24 cellular contexts compared by ENCODE assay signal in the genomic region with DNA sequence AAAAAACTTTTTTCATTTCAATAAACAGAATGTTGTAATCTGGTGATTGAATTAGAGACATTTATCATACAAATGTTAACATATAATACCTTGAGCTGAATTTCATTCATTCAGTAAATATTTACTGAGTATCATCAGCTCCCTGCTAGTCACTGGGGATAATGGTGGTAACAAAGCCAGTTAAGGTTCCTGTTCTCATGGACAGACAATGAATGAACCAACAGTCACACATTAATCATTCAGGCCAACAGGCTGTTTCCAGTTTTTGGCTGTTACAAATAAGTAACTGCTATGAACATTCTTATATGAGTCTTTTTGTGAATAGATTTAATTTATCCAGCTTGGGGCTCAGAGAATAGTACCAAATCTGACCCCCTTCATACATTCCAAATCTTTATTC. TPM values are rescaled to one million over a fixed set of nuclear protein-coding genes. Genes with fewer than 3 reads are reported as not detected.
DNase-seq lines count a peak whose midpoint lies in the region; FAIRE-seq and TF ChIP-seq lines count a peak whose summit lies in the region.
"Had no signal": no experiment of that assay in that cellular context is flagged by ENCODE, and none has a peak within 500 bp of the region (broad histone marks: within the 10 kb centered on the region; RNA-seq: fewer than 3 reads in every experiment).

No MANE protein-coding gene starts in this region.

- intact Hi-C loops in tibial artery (cut with DNase I; ENCODE audit: low total_unique reads): loop anchor here (10.0 kb wide), 1 partner anchor 80 kb away; no protein-coding TSS in a partner anchor

- no peak overlapping the region for H3K4me2 ChIP-seq in keratinocyte (ENCODE audit: control insufficient read depth, extremely low read depth, insufficient read depth, low read depth, low read length)
- H3K4me2 ChIP-seq: KMS-11 had no signal

- H3K79me2 ChIP-seq in keratinocyte (ENCODE audit: control insufficient read depth, insufficient read depth, low read length): peaks cover 7% of the 10 kb centered on the region

- DNase-seq in DMS53 (lab: John Stamatoyannopoulos, UW) (peak; percentile 37), LHCN-M2 (ENCODE audit: low read depth) (peak; percentile 56), dedifferentiated amniotic fluid mesenchymal stem cell (ENCODE audit: extremely low spot score) (peak; percentile 3), keratinocyte (ENCODE audit: low read depth, low spot score) (no peak), iPS-NIHi7 (ENCODE audit: extremely low spot score) (no peak), tibial artery (no peak), T1000 (lab: John Stamatoyannopoulos, UW) (no peak), glomerular visceral epithelial cell (ENCODE audit: extremely low spot score) (no peak)
- DNase-seq: activated CD8-positive, alpha-beta T cell treated with anti-CD3 and anti-CD28 coated beads for 36 hours; activated naive CD8-positive, alpha-beta T cell treated with anti-CD3 and anti-CD28 coated beads, Interleukin-2, amount 10 ng/mL, durations not matched to agents 7 days and 5 days; C1 segment of cervical spinal cord; Caco-2; caudate nucleus; glutamatergic neuron; mesenchymal stem cell; NCI-H1694 treated with DMSO at 0.1 percent for 48 hours; NCI-H226; NCI-H774; Right ventricle myocardium superior; stimulated activated CD4-positive, alpha-beta T cell treated with anti-CD3 and anti-CD28 coated beads, Interleukin-4, amount 100 ng/mL, for 4 hours; T-helper 2 cell had no signal

- H2AFZ ChIP-seq in keratinocyte (ENCODE audit: control insufficient read depth, low read length): no peak overlapping the region

- H3K36me3 ChIP-seq in keratinocyte (ENCODE audit: control insufficient read depth in 2 of 2, extremely low read depth in 1 of 2, insufficient read depth in 2 of 2, low read length in 2 of 2) (no peaks in the 10 kb centered on the region), tibial artery (peaks cover 2 to 5% (median 5%) of the 10 kb centered on the region in 3 donors)
- H3K36me3 ChIP-seq: suprapubic skin had no signal

- no peak overlapping the region for H3K4me3 ChIP-seq in keratinocyte (ENCODE audit: control insufficient read depth in 2 of 3, extremely low read depth in 1 of 3, insufficient read depth in 2 of 3, low read depth in 1 of 3, low read length in 3 of 3)
- no peak overlapping the region for H3K4me3 ChIP-seq in tibial artery
- H3K4me3 ChIP-seq: ascending aorta, suprapubic skin had no signal

- H3K27ac ChIP-seq in keratinocyte (ENCODE audit: control insufficient read depth, insufficient read depth, low read length): peak overlapping the region; percentile 16
- no peak overlapping the region for H3K27ac ChIP-seq in tibial artery
- H3K27ac ChIP-seq: ascending aorta, KMS-11, suprapubic skin had no signal

- no peaks in the 10 kb centered on the region for H3K9me1 ChIP-seq in keratinocyte (ENCODE audit: control insufficient read depth, extremely low read depth, insufficient read depth, low read length)

- dilution Hi-C loops in keratinocyte (cut with MboI; ENCODE audit: extremely low pct_ligation_motif_present, low sequenced_read_pairs): no loop called here

- H3K9ac ChIP-seq in keratinocyte (ENCODE audit: control insufficient read depth, extremely low read depth, insufficient read depth, low read length): no peak overlapping the region
- H3K9ac ChIP-seq: KMS-11 had no signal

- FAIRE-seq in keratinocyte (lab: Jason Lieb, UNC): peak; percentile 75

- H3K27me3 ChIP-seq in keratinocyte (ENCODE audit: control insufficient read depth, extremely low read depth, insufficient read depth, low read length) (no peaks in the 10 kb centered on the region), tibial artery (no peaks in the 10 kb centered on the region)
- H3K27me3 ChIP-seq: ascending aorta, suprapubic skin had no signal

- no peak for TF ChIP-seq CTCF in keratinocyte (optimal IDR thresholded peaks at IDR 0.05 in 1 of 3, IDR thresholded peaks at IDR 0.05 in 1 of 3, conservative IDR thresholded peaks at IDR 0.05 in 1 of 3; ENCODE audit: extremely low read depth in 1 of 3, insufficient read depth in 2 of 3, low read length in 3 of 3)
- TF ChIP-seq CTCF in tibial artery (IDR thresholded peaks at IDR 0.05): no peak

- H3K9me3 ChIP-seq in keratinocyte (ENCODE audit: control insufficient read depth, low read depth, low read length): no peaks in the 10 kb centered on the region
- H3K9me3 ChIP-seq in tibial artery: no peaks in the 10 kb centered on the region
- H3K9me3 ChIP-seq: ascending aorta, Caco-2, suprapubic skin had no signal

- H4K20me1 ChIP-seq in keratinocyte (ENCODE audit: control insufficient read depth, extremely low read depth, insufficient read depth, low read length): no peaks in the 10 kb centered on the region

- peaks cover 20% of the 10 kb centered on the region for H3K4me1 ChIP-seq in keratinocyte (ENCODE audit: control insufficient read depth, extremely low read depth, insufficient read depth, low read length)
- no peaks in the 10 kb centered on the region for H3K4me1 ChIP-seq in tibial artery
- H3K4me1 ChIP-seq: ascending aorta, Caco-2, suprapubic skin had no signal

RNA-seq across cellular contexts. Expression of gene EXD2, which starts 13.5 kb away (rescaled TPM):
- total RNA-seq in LHCN-M2 (2014; rRNA removed): 12.7 and 14.5 TPM in 2 replicates
- 10.2 TPM for polyA plus RNA-seq in LHCN-M2 (2012)
- polyA plus RNA-seq in keratinocyte: 19.9 to 23.9 TPM (median 22.7 TPM) in 3 replicates
- 8.0 TPM for polyA plus RNA-seq in keratinocyte (2011; ENCODE audit: low read depth)
- polyA plus RNA-seq in keratinocyte (2011; cell fraction: cytosol; rRNA removed): 10.0 and 17.4 TPM in 2 replicates
- polyA plus RNA-seq in keratinocyte (2011; cell fraction: nucleus; rRNA removed): 50.0 and 60.7 TPM in 2 replicates
- 9.0 and 15.5 TPM in 2 replicates for polyA plus RNA-seq in keratinocyte (2012; ENCODE audit: low replicate concordance)
- 10.9 to 36.2 TPM (median 26.2 TPM) in 3 replicates for polyA minus RNA-seq in keratinocyte
- polyA minus RNA-seq in keratinocyte (2011; cell fraction: cytosol; rRNA and poly(A)+ RNA removed): 10.2 TPM
- polyA minus RNA-seq in keratinocyte (2011; cell fraction: nucleus; rRNA and poly(A)+ RNA removed): 37.6 and 51.3 TPM in 2 replicates

RNA-seq across cellular contexts. Expression of gene DCAF5, which starts 51.8 kb away (rescaled TPM):
- 12.9 and 19.6 TPM in 2 replicates for total RNA-seq in LHCN-M2 (2014; rRNA removed)
- 15.3 TPM for polyA plus RNA-seq in LHCN-M2 (2012)
- 29.5 to 41.3 TPM (median 34.7 TPM) in 3 replicates for polyA plus RNA-seq in keratinocyte
- polyA plus RNA-seq in keratinocyte (2011; ENCODE audit: low read depth): 20.0 TPM
- 36.9 and 39.1 TPM in 2 replicates for polyA plus RNA-seq in keratinocyte (2011; cell fraction: cytosol; rRNA removed)
- polyA plus RNA-seq in keratinocyte (2011; cell fraction: nucleus; rRNA removed): 83.8 and 100 TPM in 2 replicates
- 21.7 and 24.6 TPM in 2 replicates for polyA plus RNA-seq in keratinocyte (2012; ENCODE audit: low replicate concordance)
- 33.1 to 68.2 TPM (median 45.4 TPM) in 3 replicates for polyA minus RNA-seq in keratinocyte
- polyA minus RNA-seq in keratinocyte (2011; cell fraction: cytosol; rRNA and poly(A)+ RNA removed): 16.5 TPM
- 30.4 and 56.1 TPM in 2 replicates for polyA minus RNA-seq in keratinocyte (2011; cell fraction: nucleus; rRNA and poly(A)+ RNA removed)

RNA-seq across cellular contexts. Expression of gene GALNT16, which starts 55.2 kb away (rescaled TPM):
- 5.1 and 5.6 TPM in 2 replicates for total RNA-seq in LHCN-M2 (2014; rRNA removed)
- polyA plus RNA-seq in LHCN-M2 (2012): 3.6 TPM
- 0.04 TPM in 1 of 3 replicates, not detected in the others for polyA plus RNA-seq in keratinocyte
- not detected for polyA plus RNA-seq in keratinocyte (2011; ENCODE audit: low read depth)
- polyA plus RNA-seq in keratinocyte (2011; cell fraction: cytosol; rRNA removed): not detected in 2 replicates
- 0.04 TPM in 1 of 2 replicates, not detected in the other for polyA plus RNA-seq in keratinocyte (2011; cell fraction: nucleus; rRNA removed)
- 0.03 TPM in 1 of 2 replicates, not detected in the other for polyA plus RNA-seq in keratinocyte (2012; ENCODE audit: low replicate concordance)
- not detected in 3 replicates for polyA minus RNA-seq in keratinocyte
- not detected for polyA minus RNA-seq in keratinocyte (2011; cell fraction: cytosol; rRNA and poly(A)+ RNA removed)
- polyA minus RNA-seq in keratinocyte (2011; cell fraction: nucleus; rRNA and poly(A)+ RNA removed): not detected in 2 replicates
- total RNA-seq: activated CD8-positive, alpha-beta T cell treated with anti-CD3 and anti-CD28 coated beads for 36 hours; activated naive CD8-positive, alpha-beta T cell treated with anti-CD3 and anti-CD28 coated beads, Interleukin-2, amount 10 ng/mL, durations not matched to agents 7 days and 5 days had no signal

Comparison
In these comparisons a context has a peak if more than half of its experiments do, and no peak if none do; other contexts are left out.
1. DNase-seq: peak in DMS53 (single experiment), LHCN-M2 (single experiment) and dedifferentiated amniotic fluid mesenchymal stem cell (single experiment); none in keratinocyte (single experiment), iPS-NIHi7 (single experiment), tibial artery (0 of 2), T1000 (single experiment) and glomerular visceral epithelial cell (single experiment).